11 cellular contexts compared by ENCODE assay signal in genomic region chr7:117479480-117480224, GRCh38. TPM values are rescaled to one million over a fixed set of nuclear protein-coding genes. Genes with fewer than 3 reads are reported as not detected.
DNase-seq lines count a peak whose midpoint lies in the region; ATAC-seq and TF ChIP-seq lines count a peak whose summit lies in the region.
"Had no signal": no experiment of that assay in that cellular context is flagged by ENCODE, and none has a peak within 500 bp of the region (broad histone marks: within the 10 kb centered on the region; RNA-seq: fewer than 3 reads in every experiment).

Gene CFTR, plus strand, starts transcription at chr7:117480025. Its CDS starts 70 bp downstream, at chr7:117480095.

- DNase-seq in LoVo (ENCODE audit: low spot score) (peak; percentile 66), epithelial cell of esophagus (ENCODE audit: low read depth) (peak; percentile 6), lower lobe of right lung (peak; percentile 74), OCI-LY7 (ENCODE audit: low spot score) (no peak), hepatic stellate cell (ENCODE audit: low spot score) (no peak)
- no peak for DNase-seq in NK-92 treated with Interleukin-12 subunit alpha and Interleukin-12 subunit beta, amount 100 ng/mL, for 24 hours (lab: John Stamatoyannopoulos, UW)
- DNase-seq: amniotic stem cell, NCI-H2107 had no signal

- peak within 1 kb of the TSS in 1 of 5 donors; percentile 19 for H3K9ac ChIP-seq in subcutaneous abdominal adipose tissue (ENCODE audit: low read length in 5 of 5)

- H3K27ac ChIP-seq in lower lobe of right lung: peak within 1 kb of the TSS; percentile 65
- H3K27ac ChIP-seq in subcutaneous abdominal adipose tissue (ENCODE audit: low read depth, low read length): no peak within 1 kb of the TSS
- H3K27ac ChIP-seq in OCI-LY7 (ENCODE audit: low read depth, low read length, poor library complexity, severe bottlenecking): no peak within 1 kb of the TSS

- CTCF ChIA-PET in OCI-LY7 (lab: Charles Lee; ENCODE audit: unreplicated experiment): no interaction called here

- ATAC-seq in lower lobe of right lung: peak; percentile 86 to 91
- no peak for ATAC-seq in HG02885 (IDR thresholded peaks at IDR 0.05; ENCODE audit: poor library complexity, unreplicated experiment)

- H3K4me3 ChIP-seq in epithelial cell of esophagus (ENCODE audit: low read length) (peak within 1 kb of the TSS; percentile 45), lower lobe of right lung (peak within 1 kb of the TSS; percentile 50), subcutaneous abdominal adipose tissue (ENCODE audit: low read depth in 1 of 5, low read length in 5 of 5) (peak within 1 kb of the TSS; percentile 39 to 61 (median 56)), OCI-LY7 (ENCODE audit: low read depth, low read length, poor library complexity, severe bottlenecking) (no peak within 1 kb of the TSS)

- no peaks in the 10 kb centered on the region for H3K9me3 ChIP-seq in lower lobe of right lung
- H3K9me3 ChIP-seq in subcutaneous abdominal adipose tissue (ENCODE audit: control insufficient read depth in 5 of 5, low read length in 5 of 5): no peaks in the 10 kb centered on the region
- H3K9me3 ChIP-seq in OCI-LY7 (ENCODE audit: low read length): no peaks in the 10 kb centered on the region

- TF ChIP-seq CTCF in epithelial cell of esophagus (IDR thresholded peaks at IDR 0.05; ENCODE audit: insufficient read depth, low read depth, low read length, missing control alignments) (no peak), lower lobe of right lung (IDR thresholded peaks at IDR 0.05) (no peak), OCI-LY7 (conservative IDR thresholded peaks at IDR 0.05; ENCODE audit: low read length) (no peak)

- intact Hi-C loops in lower lobe of right lung (cut with DNase I): no loop called here
- intact Hi-C loops in OCI-LY7 (cut with micrococcal nuclease; ENCODE audit: unreplicated experiment): no loop called here

- no peaks in the 10 kb centered on the region for H3K36me3 ChIP-seq in lower lobe of right lung
- no peaks in the 10 kb centered on the region for H3K36me3 ChIP-seq in subcutaneous abdominal adipose tissue (ENCODE audit: control insufficient read depth in 5 of 5, insufficient read depth in 5 of 5, low read length in 5 of 5)
- H3K36me3 ChIP-seq in OCI-LY7 (ENCODE audit: insufficient read depth, low read length): no peaks in the 10 kb centered on the region

- H3K9me2 ChIP-seq in OCI-LY7 (ENCODE audit: insufficient read depth, low read length): no peaks in the 10 kb centered on the region

- H3K4me2 ChIP-seq in OCI-LY7 (ENCODE audit: low read length): no peak within 1 kb of the TSS

- H2AFZ ChIP-seq in OCI-LY7 (ENCODE audit: low read length): no peak within 1 kb of the TSS

- POLR2A ChIA-PET in OCI-LY7 (lab: Charles Lee): no interaction called here

- no peaks in the 10 kb centered on the region for H4K20me1 ChIP-seq in OCI-LY7 (ENCODE audit: insufficient read depth, low read length)

- no peaks in the 10 kb centered on the region for H3K79me2 ChIP-seq in OCI-LY7 (ENCODE audit: insufficient read depth, low read depth, low read length)

- no TSS peak for BruUV-seq in OCI-LY7 (replicated peaks; lab: Mats Ljungman, UMichigan)

- H3K27me3 ChIP-seq in lower lobe of right lung (ENCODE audit: low read depth): peaks cover 13% of the 10 kb centered on the region
- peaks cover 3 to 16% (median 10%) of the 10 kb centered on the region in 5 donors for H3K27me3 ChIP-seq in subcutaneous abdominal adipose tissue (ENCODE audit: control insufficient read depth in 5 of 5, insufficient read depth in 4 of 5, low read length in 5 of 5)

- H3K4me1 ChIP-seq in lower lobe of right lung: no peaks in the 10 kb centered on the region
- H3K4me1 ChIP-seq in subcutaneous abdominal adipose tissue (ENCODE audit: control insufficient read depth in 5 of 5, insufficient read depth in 5 of 5, low read length in 5 of 5): peaks cover 0 to 16% (median 9%) of the 10 kb centered on the region in 5 donors
- no peaks in the 10 kb centered on the region for H3K4me1 ChIP-seq in OCI-LY7 (ENCODE audit: insufficient read depth, low read length, poor library complexity, severe bottlenecking)

RNA-seq across cellular contexts. Expression of gene CFTR, which starts in this region (rescaled TPM):
- total RNA-seq in lower lobe of right lung (35.3 TPM), OCI-LY7 (2022) (not detected in 2 replicates)
- not detected in 2 replicates for total RNA-seq in OCI-LY7 (2014; rRNA removed; shearing (Covaris generic))
- total RNA-seq: lung microvascular endothelial cell had no signal

Comparison
In these comparisons a context has a peak if more than half of its experiments do, and no peak if none do; other contexts are left out.
1. RNA of gene CFTR (total RNA-seq): 35.3 TPM in lower lobe of right lung (single experiment); not detected in OCI-LY7; every median in the first group is over 10 times any median in the second.
2. DNase-seq: peak in LoVo (single experiment), epithelial cell of esophagus (single experiment) and lower lobe of right lung (single experiment); none in NK-92 treated with Interleukin-12 subunit alpha and Interleukin-12 subunit beta, amount 100 ng/mL, for 24 hours (single experiment), OCI-LY7 (single experiment) and hepatic stellate cell (single experiment).